ENCODE assay signal across 2 cellular contexts in genomic region chr14:71433303-71433702, GRCh38.
TF ChIP-seq lines count a peak whose summit lies in the region.

No MANE protein-coding gene starts in this region.

TF ChIP-seq in HEK293, 187 proteins besides CTCF, POLR2A, EP300 and RAD21 (continued from another document):
- TF ChIP-seq ZBTB11 (tag by site-specific recombination; conservative IDR thresholded peaks at IDR 0.05; ENCODE audit: low read depth) (no peak), ZFP37 (tag by site-specific recombination; IDR thresholded peaks at IDR 0.05) (no peak), ZNF777 (tag by site-specific recombination; IDR thresholded peaks at IDR 0.05; ENCODE audit: borderline replicate concordance) (no peak), ZNF660 (tag by site-specific recombination; IDR thresholded peaks at IDR 0.05) (no peak)

TF ChIP-seq in WTC11, 78 proteins besides CTCF, POLR2A, EP300 and RAD21 (continued from another document):
- no peak for TF ChIP-seq PRRX2 (CRISPR knock-in tag; IDR thresholded peaks at IDR 0.05)
- no peak for TF ChIP-seq ATF2 (CRISPR knock-in tag; IDR thresholded peaks at IDR 0.05; ENCODE audit: borderline replicate concordance, low read depth)
- no peak for TF ChIP-seq ZNF512 (CRISPR knock-in tag; IDR thresholded peaks at IDR 0.05; ENCODE audit: borderline replicate concordance)
- TF ChIP-seq SP1 (CRISPR knock-in tag; conservative IDR thresholded peaks at IDR 0.05): no peak
- TF ChIP-seq NFATC4 (CRISPR knock-in tag; IDR thresholded peaks at IDR 0.05): no peak
- TF ChIP-seq, protein P1, sequence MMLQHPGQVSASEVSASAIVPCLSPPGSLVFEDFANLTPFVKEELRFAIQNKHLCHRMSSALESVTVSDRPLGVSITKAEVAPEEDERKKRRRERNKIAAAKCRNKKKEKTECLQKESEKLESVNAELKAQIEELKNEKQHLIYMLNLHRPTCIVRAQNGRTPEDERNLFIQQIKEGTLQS (CRISPR knock-in tag; conservative IDR thresholded peaks at IDR 0.05): no peak
- no peak for TF ChIP-seq STAT6 (CRISPR knock-in tag; conservative IDR thresholded peaks at IDR 0.05; ENCODE audit: low read depth)
- TF ChIP-seq CDX4 (CRISPR knock-in tag; IDR thresholded peaks at IDR 0.05; ENCODE audit: borderline replicate concordance): no peak
- TF ChIP-seq JAZF1 (CRISPR knock-in tag; IDR thresholded peaks at IDR 0.05): no peak
